In the genomic region with DNA sequence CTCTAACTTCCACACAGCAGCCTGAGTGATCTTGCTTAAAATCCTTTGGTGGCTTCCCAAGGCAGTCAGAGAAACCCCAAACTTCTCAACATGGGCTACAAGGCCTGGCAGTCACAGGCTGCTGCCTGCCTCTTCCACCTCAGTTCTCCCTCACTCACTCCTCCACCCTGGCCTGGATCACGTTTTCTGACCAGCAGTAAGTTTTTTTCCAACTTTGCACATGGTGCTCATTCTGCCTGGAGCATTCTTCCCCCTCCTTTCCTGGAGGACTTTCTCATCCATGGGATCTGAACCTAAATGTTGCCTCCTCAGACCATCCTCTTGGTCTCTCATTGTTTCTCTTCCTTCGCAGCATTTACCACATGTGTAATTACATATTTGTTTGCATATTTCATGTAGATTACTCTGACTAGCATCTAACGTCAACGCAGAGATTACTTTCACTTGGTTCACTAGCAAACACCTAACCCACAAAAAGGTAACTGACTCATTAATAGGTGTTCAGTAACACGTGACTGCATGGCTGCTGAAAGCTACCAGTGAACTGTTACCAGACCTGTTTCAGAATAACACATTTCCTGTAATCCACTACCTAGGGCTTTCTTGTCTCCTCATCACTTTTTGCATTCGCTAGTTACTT, we compare ENCODE assay signal across 8 cellular contexts. TPM values are rescaled to one million over a fixed set of nuclear protein-coding genes. Genes with fewer than 3 reads are reported as not detected.
DNase-seq lines count a peak whose midpoint lies in the region; ATAC-seq lines count a peak whose summit lies in the region.

No MANE protein-coding gene starts in this region.

- ATAC-seq in HG03175 (IDR thresholded peaks at IDR 0.05; ENCODE audit: unreplicated experiment): peak; percentile 92
- ATAC-seq in naive thymus-derived CD8-positive, alpha-beta T cell: peak; percentile 92 to 95

- POLR2A ChIA-PET in naive thymus-derived CD8-positive, alpha-beta T cell (lab: Charles Lee): interaction anchor here (0.8 to 5.6 kb wide), 4 partner anchors 9 to 533 kb away, joined by 3 to 16 read pairs (median 7); partner anchors contain the start of genes CEP95 and GNA13

- peak; percentile 40 for DNase-seq in NK-92 treated with Interleukin-12 subunit alpha and Interleukin-12 subunit beta, amount 100 ng/mL, for 24 hours (lab: John Stamatoyannopoulos, UW)
- DNase-seq in NK-92 (lab: John Stamatoyannopoulos, UW; ENCODE audit: unreplicated experiment) (no peak), activated T-cell treated with anti-CD3 and anti-CD28 coated beads for 4 hours (peak; percentile 32), NCI-H1105 (lab: John Stamatoyannopoulos, UW) (no peak), NCI-H226 (no peak), HK-2 (ENCODE audit: unreplicated experiment) (no peak)
- peak in 9 of 10 donors; percentile 36 to 75 (median 54) for DNase-seq in naive thymus-derived CD8-positive, alpha-beta T cell

- peaks cover 0 to 46% (median 3%) of the 10 kb centered on the region in 3 donors for H3K36me3 Mint-ChIP-seq in naive thymus-derived CD8-positive, alpha-beta T cell

- H3K9me3 Mint-ChIP-seq in naive thymus-derived CD8-positive, alpha-beta T cell: no peaks in the 10 kb centered on the region

- H3K4me1 Mint-ChIP-seq in naive thymus-derived CD8-positive, alpha-beta T cell: peaks cover 38 to 95% (median 78%) of the 10 kb centered on the region in 4 donors

- H3K27ac Mint-ChIP-seq in naive thymus-derived CD8-positive, alpha-beta T cell: peak overlapping the region; percentile 90 to 99 (median 94)

- H3K4me3 Mint-ChIP-seq in naive thymus-derived CD8-positive, alpha-beta T cell: peak overlapping the region; percentile 55 to 86 (median 76)

- no peaks in the 10 kb centered on the region for H3K27me3 Mint-ChIP-seq in naive thymus-derived CD8-positive, alpha-beta T cell

RNA-seq across cellular contexts. Expression of gene GNA13, which starts 17.1 kb away (rescaled TPM):
- total RNA-seq in naive thymus-derived CD8-positive, alpha-beta T cell: 10 to 100 TPM; 91.4 to 94.6 TPM
- 10 to 100 TPM; 23.7 to 32.9 (median 27.6) TPM for polyA plus RNA-seq in naive thymus-derived CD8-positive, alpha-beta T cell

Comparison
In these comparisons a context has a peak if more than half of its experiments do, and no peak if none do; other contexts are left out.
1. DNase-seq: peak in NK-92 treated with Interleukin-12 subunit alpha and Interleukin-12 subunit beta, amount 100 ng/mL, for 24 hours (single experiment), activated T-cell treated with anti-CD3 and anti-CD28 coated beads for 4 hours (single experiment) and naive thymus-derived CD8-positive, alpha-beta T cell (9 of 10); none in NK-92 (single experiment), NCI-H1105 (single experiment), NCI-H226 (single experiment) and HK-2 (single experiment).